22 cellular contexts compared by ENCODE assay signal in genomic region chr5:156396830-156397081, GRCh38.
DNase-seq lines count a peak whose midpoint lies in the region; ATAC-seq and TF ChIP-seq lines count a peak whose summit lies in the region.
"Had no signal": no experiment of that assay in that cellular context is flagged by ENCODE, and none has a peak within 500 bp of the region (broad histone marks: within the 10 kb centered on the region; RNA-seq: fewer than 3 reads in every experiment).

No MANE protein-coding gene starts in this region.

- H2AK5ac ChIP-seq in mesendoderm (ENCODE audit: low read length) = no peak overlapping the region

- WGBS in heart left ventricle, 4 donors = 50 to 69% (median 58%) methylated on average over 2 of the region's 2 CpGs
- 52% methylated on average over 2 of the region's 2 CpGs for WGBS in right cardiac atrium
- no CpG with 5 or more reads among the region's 2 CpGs for WGBS in mesendoderm (ENCODE audit: extremely low coverage, insufficient coverage, low lambda C conversion rate)
- WGBS in sigmoid colon, 2 donors = 61 to 76% methylated on average over 2 of the region's 2 CpGs
- 58 to 75% (median 65%) methylated on average over 2 of the region's 2 CpGs for WGBS in adrenal gland, 4 donors

- H4K8ac ChIP-seq in mesendoderm (ENCODE audit: low read depth, low read length) = no peak overlapping the region

- TF ChIP-seq EP300 in sigmoid colon (IDR thresholded peaks at IDR 0.05) = no peak

- H3K9me3 ChIP-seq in heart left ventricle (no peaks in the 10 kb centered on the region), right cardiac atrium (ENCODE audit: control insufficient read depth, low read length) (no peaks in the 10 kb centered on the region), sigmoid colon (no peaks in the 10 kb centered on the region), adrenal gland (replicated peaks in 1 of 3) (no peaks in the 10 kb centered on the region)
- H3K9me3 ChIP-seq: BLaER1 treated with 17β-estradiol and CSF1 and Interleukin-3, amounts not matched to agents 10 nM and 100 nM; Caco-2 had no signal

- H3K4me2 ChIP-seq in mesendoderm (ENCODE audit: low read length) = no peak overlapping the region
- H3K4me2 ChIP-seq: BLaER1 treated with 17β-estradiol and CSF1 and Interleukin-3, amounts not matched to agents 10 nM and 100 nM had no signal

- no peak overlapping the region for H3K4ac ChIP-seq in mesendoderm (ENCODE audit: low read depth, low read length)

- H3K23ac ChIP-seq in mesendoderm (ENCODE audit: low read length) = no peak overlapping the region

- H2BK15ac ChIP-seq in mesendoderm (replicated peaks; ENCODE audit: low read depth) = no peak overlapping the region

- H3K4me1 ChIP-seq in heart left ventricle (peaks cover 0 to 71% (median 33%) of the 10 kb centered on the region in 12 donors), right cardiac atrium (ENCODE audit: control insufficient read depth, insufficient read depth, low read length) (peaks cover 4% of the 10 kb centered on the region), mesendoderm (ENCODE audit: control insufficient read depth, low read depth, low read length) (no peaks in the 10 kb centered on the region), sigmoid colon (peaks cover 0 to 58% (median 35%) of the 10 kb centered on the region in 4 donors), adrenal gland (replicated peaks in 1 of 2) (peaks cover 26 to 40% of the 10 kb centered on the region in 2 donors)
- H3K4me1 ChIP-seq: Caco-2 had no signal

- no peak overlapping the region for H2BK120ac ChIP-seq in mesendoderm (ENCODE audit: low read depth, low read length)

- H3K4me3 ChIP-seq in heart left ventricle = no peak overlapping the region
- no peak overlapping the region for H3K4me3 ChIP-seq in right cardiac atrium (ENCODE audit: low read length)
- H3K4me3 ChIP-seq in mesendoderm (ENCODE audit: low read length) = no peak overlapping the region
- no peak overlapping the region for H3K4me3 ChIP-seq in sigmoid colon
- H3K4me3 ChIP-seq in adrenal gland = no peak overlapping the region
- H3K4me3 ChIP-seq: BLaER1 treated with 17β-estradiol and CSF1 and Interleukin-3, amounts not matched to agents 10 nM and 100 nM had no signal

- ATAC-seq in heart left ventricle = peak in 2 of 4 donors; percentile 20 to 29
- no peak for ATAC-seq in right cardiac atrium
- ATAC-seq in esophagus mucosa = peak; percentile 53

- no peaks in the 10 kb centered on the region for H3K79me1 ChIP-seq in mesendoderm (ENCODE audit: low read length)

- TF ChIP-seq CTCF in heart left ventricle (IDR thresholded peaks at IDR 0.05) = no peak
- TF ChIP-seq CTCF in sigmoid colon (IDR thresholded peaks at IDR 0.05) = no peak
- TF ChIP-seq CTCF in adrenal gland (IDR thresholded peaks at IDR 0.05) = no peak

- H3K9ac ChIP-seq in mesendoderm (ENCODE audit: low read length) = no peak overlapping the region
- H3K9ac ChIP-seq: BLaER1 treated with 17β-estradiol and CSF1 and Interleukin-3, amounts not matched to agents 10 nM and 100 nM had no signal

- no peak overlapping the region for H3K56ac ChIP-seq in mesendoderm (ENCODE audit: low read length)

- H3K36me3 ChIP-seq in heart left ventricle = no peaks in the 10 kb centered on the region
- H3K36me3 ChIP-seq in mesendoderm (ENCODE audit: control insufficient read depth, insufficient read depth, low read length) = no peaks in the 10 kb centered on the region
- no peaks in the 10 kb centered on the region for H3K36me3 ChIP-seq in sigmoid colon
- no peaks in the 10 kb centered on the region for H3K36me3 ChIP-seq in adrenal gland (replicated peaks in 1 of 2)
- H3K36me3 ChIP-seq: BLaER1 treated with 17β-estradiol and CSF1 and Interleukin-3, amounts not matched to agents 10 nM and 100 nM had no signal

- no peak for TF ChIP-seq POLR2A in heart left ventricle (IDR thresholded peaks at IDR 0.05)
- no peak for TF ChIP-seq POLR2A in sigmoid colon (IDR thresholded peaks at IDR 0.05)
- no peak for TF ChIP-seq POLR2A in adrenal gland (IDR thresholded peaks at IDR 0.05)

- H2BK5ac ChIP-seq in mesendoderm (ENCODE audit: low read length) = no peak overlapping the region

- no peak overlapping the region for H3K18ac ChIP-seq in mesendoderm (ENCODE audit: low read length)

- H3K27ac ChIP-seq in heart left ventricle (peak overlapping the region in 8 of 12 donors; percentile 30 to 65 (median 52)), right cardiac atrium (ENCODE audit: low read length) (no peak overlapping the region), mesendoderm (ENCODE audit: low read depth, low read length) (no peak overlapping the region), sigmoid colon (peak overlapping the region in 3 of 4 donors; percentile 55 to 73 (median 67)), adrenal gland (no peak overlapping the region)
- H3K27ac ChIP-seq: BLaER1 treated with 17β-estradiol and CSF1 and Interleukin-3, amounts not matched to agents 10 nM and 100 nM; RWPE1 had no signal

- intact Hi-C loops in heart left ventricle (cut with DNase I) = no loop called here
- intact Hi-C loops in right cardiac atrium (cut with DNase I) = no loop called here
- intact Hi-C loops in sigmoid colon (cut with DNase I) = loop anchor here (10.0 kb wide), 1 partner anchor 198 kb away; no protein-coding TSS in a partner anchor
- intact Hi-C loops in adrenal gland (cut with DNase I) = no loop called here

- DNase-seq in heart left ventricle = no peak
- DNase-seq in right cardiac atrium = no peak
- peak; percentile 14 for DNase-seq in mesendoderm
- DNase-seq in sigmoid colon = no peak
- no peak for DNase-seq in D341Med (ENCODE audit: low spot score)
- DNase-seq in adrenal gland = no peak
- no peak for DNase-seq in GF-D8 (lab: John Stamatoyannopoulos, UW)
- DNase-seq: 8988T; Caco-2; CD4-positive, alpha-beta memory T cell; DND-41; H7; KBM-7; NCI-H1092 treated with DMSO at 0.1 percent for 48 hours; NCI-H1436 treated with DMSO at 0.1 percent for 48 hours; NCI-H1930; NCI-H69; NK-92 treated with Interleukin-12 subunit alpha and Interleukin-12 subunit beta, amount 100 ng/mL, for 24 hours; SIG-M5 had no signal

- H3K27me3 ChIP-seq in heart left ventricle (no peaks in the 10 kb centered on the region), right cardiac atrium (ENCODE audit: control insufficient read depth, insufficient read depth) (no peaks in the 10 kb centered on the region), mesendoderm (ENCODE audit: insufficient read depth, low read length, poor library complexity) (no peaks in the 10 kb centered on the region), sigmoid colon (no peaks in the 10 kb centered on the region), adrenal gland (no peaks in the 10 kb centered on the region)
- H3K27me3 ChIP-seq: BLaER1 treated with 17β-estradiol and CSF1 and Interleukin-3, amounts not matched to agents 10 nM and 100 nM had no signal

- H3K79me2 ChIP-seq in mesendoderm (ENCODE audit: control insufficient read depth, insufficient read depth, low read length) = no peaks in the 10 kb centered on the region

- no peak overlapping the region for H4K5ac ChIP-seq in mesendoderm (ENCODE audit: low read length)

Comparison
In these comparisons a context has a peak if more than half of its experiments do, and no peak if none do; other contexts are left out.
1. H3K27ac ChIP-seq: peak in heart left ventricle (8 of 12) and sigmoid colon (3 of 4); none in right cardiac atrium (single experiment), mesendoderm (single experiment) and adrenal gland (0 of 5).